In the genomic region with DNA sequence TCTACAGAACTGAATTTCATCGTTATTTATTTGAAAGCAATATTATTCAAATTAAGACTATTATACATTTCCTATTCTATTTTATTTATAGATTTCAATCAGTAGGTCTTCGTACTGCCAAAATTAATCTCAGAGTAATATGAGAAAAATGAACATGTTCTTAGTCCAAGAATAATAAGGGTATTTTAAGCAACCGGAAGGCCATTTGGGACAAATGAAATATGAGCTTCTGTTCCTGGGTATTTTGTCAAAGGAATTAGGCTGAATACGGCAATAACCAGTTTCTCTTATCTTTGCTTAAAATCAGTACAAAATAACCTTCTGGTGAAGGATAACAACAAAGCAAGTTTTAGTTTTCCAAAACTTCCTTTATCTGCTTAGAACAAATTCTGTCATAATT, we compare ENCODE assay signal across 23 cellular contexts.
DNase-seq lines count a peak whose midpoint lies in the region; ATAC-seq and TF ChIP-seq lines count a peak whose summit lies in the region.
"Had no signal": no experiment of that assay in that cellular context is flagged by ENCODE, and none has a peak within 500 bp of the region (broad histone marks: within the 10 kb centered on the region; RNA-seq: fewer than 3 reads in every experiment).

No MANE protein-coding gene starts in this region.

- no peaks in the 10 kb centered on the region for H3K4me1 Mint-ChIP-seq in MCF 10A (ENCODE audit: insufficient read depth, unreplicated experiment)
- H3K4me1 Mint-ChIP-seq: activated CD4-positive, alpha-beta memory T cell treated with anti-CD3 and anti-CD28 coated beads, Interleukin-2, amount 10 ng/mL, durations not matched to agents 7 days and 5 days; IgD-negative memory B cell; natural killer cell; stimulated activated memory B cell treated with anti-CD40 and anti-IgM and Interleukin-4, amounts not matched to agents 10 μg/mL and 1 μg/mL and 100 μg/mL, for 72 hours had no signal

- TF ChIP-seq CTCF in MCF 10A (IDR thresholded peaks at IDR 0.05; ENCODE audit: unreplicated experiment), result no peak

- no peak overlapping the region for H3K27ac Mint-ChIP-seq in MCF 10A (ENCODE audit: low read depth, unreplicated experiment)
- H3K27ac Mint-ChIP-seq: activated CD4-positive, alpha-beta memory T cell treated with anti-CD3 and anti-CD28 coated beads, Interleukin-2, amount 10 ng/mL, durations not matched to agents 7 days and 5 days; CD8-positive, alpha-beta T cell; dendritic cell treated with granulocyte-macrophage colony-stimulating factor and Interleukin-4, amounts not matched to agents 40 ng/mL and 50 ng/mL, for 4 days; IgD-negative memory B cell; natural killer cell; stimulated activated memory B cell treated with anti-CD40 and anti-IgM and Interleukin-4, amounts not matched to agents 10 μg/mL and 1 μg/mL and 100 μg/mL, for 72 hours had no signal

- H3K4me3 Mint-ChIP-seq in MCF 10A (ENCODE audit: unreplicated experiment), result no peak overlapping the region
- H3K4me3 Mint-ChIP-seq: activated CD4-positive, alpha-beta memory T cell treated with anti-CD3 and anti-CD28 coated beads, Interleukin-2, amount 10 ng/mL, durations not matched to agents 7 days and 5 days; CD8-positive, alpha-beta T cell; dendritic cell treated with granulocyte-macrophage colony-stimulating factor and Interleukin-4, amounts not matched to agents 40 ng/mL and 50 ng/mL, for 4 days; IgD-negative memory B cell; natural killer cell; stimulated activated memory B cell treated with anti-CD40 and anti-IgM and Interleukin-4, amounts not matched to agents 10 μg/mL and 1 μg/mL and 100 μg/mL, for 72 hours had no signal

- no TSS peak for BruUV-seq in MCF 10A (replicated peaks; lab: Mats Ljungman, UMichigan)

- peak; percentile 58 for ATAC-seq in Right ventricle myocardium inferior
- ATAC-seq in left cardiac atrium, result peak; percentile 12 to 47
- peak; percentile 62 for ATAC-seq in sciatic nerve
- no peak for ATAC-seq in HG02642 (IDR thresholded peaks at IDR 0.05; ENCODE audit: poor library complexity, unreplicated experiment)
- no peak for ATAC-seq in HG02973 (IDR thresholded peaks at IDR 0.05; ENCODE audit: unreplicated experiment)
- ATAC-seq: CD8-positive, alpha-beta T cell; GM12878; natural killer cell; stimulated activated memory B cell treated with anti-CD40 and anti-IgM and Interleukin-4, amounts not matched to agents 10 μg/mL and 1 μg/mL and 100 μg/mL, for 72 hours had no signal

- DNase-seq in Right ventricle myocardium inferior (ENCODE audit: missing footprints) (no peak), cardiac septum (ENCODE audit: low spot score) (no peak), left cardiac atrium (no peak), sciatic nerve (ENCODE audit: low spot score) (no peak), MCF 10A (ENCODE audit: unreplicated experiment) (no peak), GM19240 (ENCODE audit: insufficient read length, low spot score) (no peak)
- DNase-seq: 8988T; activated CD4-positive, alpha-beta memory T cell treated with anti-CD3 and anti-CD28 coated beads, Interleukin-2, amount 10 ng/mL, durations not matched to agents 7 days and 5 days; activated CD4-positive, CD25-positive, alpha-beta regulatory T cell; activated gamma-delta T cell; AML-193; CD8-positive, alpha-beta T cell; DMS53; kidney glomerular epithelial cell; natural killer cell; NCI-H1417; NCI-H524 treated with DMSO at 0.1 percent for 48 hours had no signal

- POLR2A ChIA-PET in MCF 10A (lab: Yijun Ruan, JAX), result interaction anchor here (0.6 to 0.7 kb wide), 2 partner anchors 11 to 150 kb away, joined by 4 to 5 read pairs; no protein-coding TSS in a partner anchor

- no peaks in the 10 kb centered on the region for H3K27me3 Mint-ChIP-seq in MCF 10A (ENCODE audit: insufficient read depth, unreplicated experiment)
- H3K27me3 Mint-ChIP-seq: activated CD4-positive, alpha-beta memory T cell treated with anti-CD3 and anti-CD28 coated beads, Interleukin-2, amount 10 ng/mL, durations not matched to agents 7 days and 5 days; IgD-negative memory B cell; stimulated activated memory B cell treated with anti-CD40 and anti-IgM and Interleukin-4, amounts not matched to agents 10 μg/mL and 1 μg/mL and 100 μg/mL, for 72 hours had no signal

- intact Hi-C loops in Right ventricle myocardium inferior (cut with DNase I), result no loop called here
- intact Hi-C loops in cardiac septum (cut with DNase I), result loop anchor here (2.0 kb wide), 1 partner anchor 411 kb away; a partner anchor contains a TSS
- intact Hi-C loops in left cardiac atrium (cut with DNase I), result no loop called here
- intact Hi-C loops in sciatic nerve (cut with DNase I), result no loop called here
- intact Hi-C loops in MCF 10A (cut with micrococcal nuclease), result loop anchor here (10.0 kb wide), 1 partner anchor 271 kb away; no protein-coding TSS in a partner anchor

- peaks cover 5% of the 10 kb centered on the region for H3K36me3 Mint-ChIP-seq in MCF 10A (ENCODE audit: insufficient read depth, unreplicated experiment)
- H3K36me3 Mint-ChIP-seq: CD8-positive, alpha-beta T cell; natural killer cell; stimulated activated memory B cell treated with anti-CD40 and anti-IgM and Interleukin-4, amounts not matched to agents 10 μg/mL and 1 μg/mL and 100 μg/mL, for 72 hours had no signal

- CTCF ChIA-PET in MCF 10A (lab: Yijun Ruan, JAX), result interaction anchor here (0.6 to 4.0 kb wide), 3 partner anchors 403 to 1861 kb away, joined by 3 to 68 read pairs (median 3); no protein-coding TSS in a partner anchor

- H3K9me3 Mint-ChIP-seq in MCF 10A (ENCODE audit: unreplicated experiment), result peaks cover 12% of the 10 kb centered on the region
- H3K9me3 Mint-ChIP-seq: activated CD4-positive, alpha-beta memory T cell treated with anti-CD3 and anti-CD28 coated beads, Interleukin-2, amount 10 ng/mL, durations not matched to agents 7 days and 5 days; IgD-negative memory B cell; stimulated activated memory B cell treated with anti-CD40 and anti-IgM and Interleukin-4, amounts not matched to agents 10 μg/mL and 1 μg/mL and 100 μg/mL, for 72 hours had no signal

Comparison
In these comparisons a context has a peak if more than half of its experiments do, and no peak if none do; other contexts are left out.
1. intact Hi-C loops: an anchor here in cardiac septum (2.0 kb wide) and MCF 10A (10.0 kb wide); none called in Right ventricle myocardium inferior, left cardiac atrium and sciatic nerve.
2. ATAC-seq: peak in Right ventricle myocardium inferior (single experiment), left cardiac atrium (2 of 2) and sciatic nerve (single experiment); none in HG02642 (single experiment) and HG02973 (single experiment).